14 cellular contexts compared by ENCODE assay signal in the genomic region with DNA sequence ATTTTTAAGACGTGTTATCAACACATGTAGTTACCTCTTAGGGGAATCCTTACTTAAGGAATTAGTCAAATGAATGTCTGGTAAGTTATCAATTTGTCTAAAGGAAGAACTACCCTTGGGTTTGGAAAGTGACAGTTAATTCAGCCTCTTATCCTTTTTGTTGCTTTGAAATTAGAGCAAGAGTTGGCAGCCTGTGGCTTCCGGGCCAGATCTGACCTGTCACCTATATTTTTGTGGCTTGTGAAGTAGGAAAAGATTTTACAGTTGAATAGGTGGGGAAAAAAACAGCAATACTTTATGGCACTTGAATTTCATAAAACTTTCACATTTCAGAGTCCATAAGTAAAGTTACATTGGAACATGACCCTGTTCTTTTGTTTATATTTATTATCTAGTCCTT. TPM values are rescaled to one million over a fixed set of nuclear protein-coding genes. Genes with fewer than 3 reads are reported as not detected.
DNase-seq lines count a peak whose midpoint lies in the region; ATAC-seq and TF ChIP-seq lines count a peak whose summit lies in the region.
"Had no signal": no experiment of that assay in that cellular context is flagged by ENCODE, and none has a peak within 500 bp of the region (broad histone marks: within the 10 kb centered on the region; RNA-seq: fewer than 3 reads in every experiment).

No MANE protein-coding gene starts in this region.

- no peaks in the 10 kb centered on the region for H3K9me2 ChIP-seq in OCI-LY1 (ENCODE audit: low read depth, low read length)

- peaks cover 44% of the 10 kb centered on the region for H3K36me3 Mint-ChIP-seq in activated naive CD8-positive, alpha-beta T cell

- no peak overlapping the region for H2AK5ac ChIP-seq in mesenchymal stem cell (ENCODE audit: low read length, severe bottlenecking)

- H3K79me2 ChIP-seq in OCI-LY1 (ENCODE audit: insufficient read depth, low read length) = peaks cover 98% of the 10 kb centered on the region

- H3K4me1 ChIP-seq in OCI-LY1 (ENCODE audit: insufficient read depth, low read length, severe bottlenecking) (peaks cover 80% of the 10 kb centered on the region), mesenchymal stem cell (ENCODE audit: control insufficient read depth, insufficient read depth, low read depth, low read length) (peaks cover 2% of the 10 kb centered on the region)

- H2BK12ac ChIP-seq in mesenchymal stem cell (ENCODE audit: low read length in 2 of 2) = no peak overlapping the region

- no peaks in the 10 kb centered on the region for H4K20me1 ChIP-seq in OCI-LY1 (ENCODE audit: insufficient read depth, low read length)

- no peak overlapping the region for H3K4me3 ChIP-seq in OCI-LY1 (ENCODE audit: low read depth, low read length, poor library complexity, severe bottlenecking)
- peak overlapping the region in 1 of 2 experiments; percentile 87 for H3K4me3 ChIP-seq in mesenchymal stem cell (ENCODE audit: insufficient read depth in 1 of 2, low read depth in 1 of 2, low read length in 2 of 2)
- H3K4me3 ChIP-seq: heart right ventricle, lung, upper lobe of right lung had no signal

- H4K91ac ChIP-seq in mesenchymal stem cell (ENCODE audit: low read length) = no peak overlapping the region

- no peaks in the 10 kb centered on the region for H3K27me3 ChIP-seq in OCI-LY1 (ENCODE audit: insufficient read depth, low read length)
- no peaks in the 10 kb centered on the region for H3K27me3 ChIP-seq in mesenchymal stem cell (ENCODE audit: control insufficient read depth in 1 of 2, insufficient read depth in 1 of 2, low read length in 2 of 2)
- H3K27me3 ChIP-seq: brain microvascular endothelial cell, heart right ventricle, upper lobe of right lung had no signal

- peak overlapping the region; percentile 75 for H3K4me3 Mint-ChIP-seq in activated naive CD8-positive, alpha-beta T cell

- H3K4ac ChIP-seq in mesenchymal stem cell (ENCODE audit: low read depth in 1 of 2, low read length in 2 of 2) = no peak overlapping the region

- H2BK120ac ChIP-seq in mesenchymal stem cell (ENCODE audit: low read depth, low read length) = no peak overlapping the region

- ATAC-seq in GM21447 (IDR thresholded peaks at IDR 0.05; ENCODE audit: unreplicated experiment) (no peak), HG03469 (IDR thresholded peaks at IDR 0.05; ENCODE audit: unreplicated experiment) (no peak)
- ATAC-seq: upper lobe of right lung had no signal

- no peaks in the 10 kb centered on the region for H3F3A ChIP-seq in OCI-LY1 (ENCODE audit: insufficient read depth, low read length)

- H3K4me2 ChIP-seq in OCI-LY1 (ENCODE audit: low read length) = peak overlapping the region; percentile 10; the same call in 1 of the 2 replicates
- H3K4me2 ChIP-seq in mesenchymal stem cell (ENCODE audit: low read length, poor library complexity, severe bottlenecking) = peak overlapping the region; percentile 39

- H3K27me3 Mint-ChIP-seq in activated naive CD8-positive, alpha-beta T cell = no peaks in the 10 kb centered on the region

- DNase-seq in DMS79 treated with DMSO at 0.1 percent for 48 hours (lab: John Stamatoyannopoulos, UW) (peak; percentile 41), DMS79 (lab: John Stamatoyannopoulos, UW) (no peak), mesenchymal stem cell (no peak), medulla oblongata (ENCODE audit: extremely low spot score) (no peak)
- DNase-seq: brain microvascular endothelial cell, heart right ventricle, NCI-H2171, upper lobe of right lung had no signal

- H3K23ac ChIP-seq in mesenchymal stem cell (ENCODE audit: low read length in 2 of 2) = no peak overlapping the region

- no peak overlapping the region for H3K14ac ChIP-seq in mesenchymal stem cell (ENCODE audit: low read length in 2 of 2)

- H3K36me3 ChIP-seq in OCI-LY1 (ENCODE audit: insufficient read depth, low read length) (peaks cover 87% of the 10 kb centered on the region), mesenchymal stem cell (ENCODE audit: control insufficient read depth in 1 of 2, insufficient read depth in 2 of 2, low read depth in 1 of 2, low read length in 2 of 2) (peaks cover 0 to 94% of the 10 kb centered on the region in 2 experiments)
- H3K36me3 ChIP-seq: brain microvascular endothelial cell, upper lobe of right lung had no signal

- peaks cover 49% of the 10 kb centered on the region for H3K4me1 Mint-ChIP-seq in activated naive CD8-positive, alpha-beta T cell (ENCODE audit: low read depth)

- no peaks in the 10 kb centered on the region for H3K9me3 Mint-ChIP-seq in activated naive CD8-positive, alpha-beta T cell (ENCODE audit: low read depth)

- H3K9ac ChIP-seq in OCI-LY1 (ENCODE audit: low read length) = no peak overlapping the region
- H3K9ac ChIP-seq in mesenchymal stem cell (ENCODE audit: low read length) = peak overlapping the region; percentile 99

- no peak overlapping the region for H2BK15ac ChIP-seq in mesenchymal stem cell (ENCODE audit: low read depth, poor library complexity, severe bottlenecking)

- H3K9me3 ChIP-seq in OCI-LY1 (ENCODE audit: low read length) = no peaks in the 10 kb centered on the region
- no peaks in the 10 kb centered on the region for H3K9me3 ChIP-seq in mesenchymal stem cell (ENCODE audit: control insufficient read depth, low read length)
- H3K9me3 ChIP-seq: heart right ventricle, upper lobe of right lung had no signal

- H2AFZ ChIP-seq in OCI-LY1 (ENCODE audit: low read length) (no peak overlapping the region), mesenchymal stem cell (ENCODE audit: low read depth, low read length) (no peak overlapping the region)

- no peak overlapping the region for H2BK5ac ChIP-seq in mesenchymal stem cell (ENCODE audit: low read depth, low read length, poor library complexity, severe bottlenecking)

- no peak overlapping the region for H3K27ac ChIP-seq in OCI-LY1 (ENCODE audit: low read depth, low read length, poor library complexity, severe bottlenecking)
- no peak overlapping the region for H3K27ac ChIP-seq in mesenchymal stem cell (ENCODE audit: low read length, poor library complexity, severe bottlenecking)
- H3K27ac ChIP-seq: 22Rv1, brain microvascular endothelial cell, upper lobe of right lung had no signal

- no peaks in the 10 kb centered on the region for H3K79me1 ChIP-seq in mesenchymal stem cell (replicated peaks; ENCODE audit: low read length, poor library complexity, severe bottlenecking)

- WGBS in mesenchymal stem cell = 83% methylated on average over 1 of the region's 2 CpGs

- TF ChIP-seq CTCF in OCI-LY1 (IDR thresholded peaks at IDR 0.05; ENCODE audit: low read length) = no peak

- H4K8ac ChIP-seq in mesenchymal stem cell (ENCODE audit: low read length) = no peak overlapping the region

- no peak overlapping the region for H3K18ac ChIP-seq in mesenchymal stem cell (ENCODE audit: low read depth in 1 of 2, low read length in 2 of 2)

- peak overlapping the region; percentile 87 for H3K27ac Mint-ChIP-seq in activated naive CD8-positive, alpha-beta T cell

RNA-seq across cellular contexts. Expression of a gene that starts 5.5 kb away (rescaled TPM):
- 125 TPM for polyA plus RNA-seq in mesenchymal stem cell (2013, experiment 1 of 2)
- polyA plus RNA-seq in mesenchymal stem cell (2013, experiment 2 of 2) = 122 TPM

RNA-seq across cellular contexts. Expression of a gene that starts 5.5 kb away (rescaled TPM):
- polyA plus RNA-seq in mesenchymal stem cell (2013, experiment 1 of 2) = 6.5 TPM
- polyA plus RNA-seq in mesenchymal stem cell (2013, experiment 2 of 2) = 6.3 TPM
